15 cellular contexts compared by ENCODE assay signal in the genomic region with DNA sequence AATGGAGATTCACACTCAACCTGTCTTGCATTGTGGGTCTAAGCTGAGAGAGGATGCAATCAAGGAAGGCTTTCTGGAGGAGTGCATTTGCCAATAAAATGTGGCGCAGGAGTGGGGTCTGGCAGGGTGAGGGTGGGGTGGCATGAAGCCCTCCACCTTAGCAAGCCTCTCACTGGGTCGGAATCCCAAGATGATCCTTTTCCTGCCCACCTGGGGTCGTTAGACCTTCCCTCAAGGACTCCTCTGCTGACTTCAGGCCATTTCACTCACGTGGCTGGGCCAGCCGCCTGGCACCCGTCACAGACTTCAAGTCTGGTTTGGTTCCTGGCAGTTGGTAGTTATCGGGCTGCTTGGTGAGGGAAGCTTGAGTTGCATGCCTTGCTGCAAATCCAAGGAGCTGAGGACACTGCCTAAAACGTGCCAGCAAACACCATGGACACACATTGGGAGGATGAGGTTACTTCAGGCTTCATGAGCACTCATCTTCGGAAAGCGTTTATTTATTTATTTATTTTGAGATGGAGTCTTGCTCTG. TPM values are rescaled to one million over a fixed set of nuclear protein-coding genes. Genes with fewer than 3 reads are reported as not detected.
DNase-seq lines count a peak whose midpoint lies in the region; ATAC-seq, FAIRE-seq and TF ChIP-seq lines count a peak whose summit lies in the region.
"Had no signal": no experiment of that assay in that cellular context is flagged by ENCODE, and none has a peak within 500 bp of the region (broad histone marks: within the 10 kb centered on the region; RNA-seq: fewer than 3 reads in every experiment).

No MANE protein-coding gene starts in this region.

- no peaks in the 10 kb centered on the region for H3K9me3 ChIP-seq in KOPT-K1 (ENCODE audit: insufficient read depth, low read length, poor library complexity, severe bottlenecking)
- H3K9me3 ChIP-seq in psoas muscle: no peaks in the 10 kb centered on the region

- DNase-seq in activated CD8-positive, alpha-beta memory T cell treated with anti-CD3 and anti-CD28 coated beads, Interleukin-2, amount 10 ng/mL, durations not matched to agents 7 days and 5 days: no peak
- no peak for DNase-seq in activated CD8-positive, alpha-beta memory T cell treated with anti-CD3 and anti-CD28 coated beads, Interleukin-2, amount 50 U/mL, for 48 hours
- no peak for DNase-seq in activated naive CD8-positive, alpha-beta T cell treated with anti-CD3 and anti-CD28 coated beads, Interleukin-2, amount 10 ng/mL, durations not matched to agents 7 days and 5 days
- DNase-seq in psoas muscle: peak in 1 of 2 donors; percentile 61
- DNase-seq in GM20000 (ENCODE audit: low spot score): no peak
- no peak for DNase-seq in HuH-7.5 (ENCODE audit: low spot score)
- DNase-seq in RCC 7860 (ENCODE audit: low spot score): no peak
- DNase-seq: activated CD4-positive, alpha-beta T cell treated with anti-CD3 and anti-CD28 coated beads for 1 hour; activated naive CD4-positive, alpha-beta T cell; central memory CD4-positive, alpha-beta T cell; NCI-H1694 treated with DMSO at 0.1 percent for 48 hours had no signal

- H3K27me3 ChIP-seq in psoas muscle (ENCODE audit: insufficient read depth in 3 of 3, low read length in 2 of 3): no peaks in the 10 kb centered on the region

- 32 to 72% (median 34%) methylated on average over 10 of the region's 10 CpGs for WGBS in psoas muscle, 3 donors

- no peaks in the 10 kb centered on the region for H3K27me3 Mint-ChIP-seq in activated CD8-positive, alpha-beta memory T cell treated with anti-CD3 and anti-CD28 coated beads, Interleukin-2, amount 10 ng/mL, durations not matched to agents 7 days and 5 days
- H3K27me3 Mint-ChIP-seq in activated naive CD8-positive, alpha-beta T cell treated with anti-CD3 and anti-CD28 coated beads, Interleukin-2, amount 10 ng/mL, durations not matched to agents 7 days and 5 days: no peaks in the 10 kb centered on the region

- no peak for ATAC-seq in activated CD8-positive, alpha-beta memory T cell treated with anti-CD3 and anti-CD28 coated beads, Interleukin-2, amount 10 ng/mL, durations not matched to agents 7 days and 5 days
- no peak for ATAC-seq in activated naive CD8-positive, alpha-beta T cell treated with anti-CD3 and anti-CD28 coated beads, Interleukin-2, amount 10 ng/mL, durations not matched to agents 7 days and 5 days (ENCODE audit: low read depth)
- ATAC-seq in psoas muscle: peak in 3 of 4 donors; percentile 14 to 57 (median 49)
- ATAC-seq: GM23338 had no signal

- TF ChIP-seq CTCF in psoas muscle (IDR thresholded peaks at IDR 0.05) (no peak), GM20000 (IDR thresholded peaks at IDR 0.05; ENCODE audit: extremely low read depth, missing control alignments) (no peak)

- peaks cover 58% of the 10 kb centered on the region for H3K36me3 Mint-ChIP-seq in activated CD8-positive, alpha-beta memory T cell treated with anti-CD3 and anti-CD28 coated beads, Interleukin-2, amount 10 ng/mL, durations not matched to agents 7 days and 5 days
- peaks cover 48% of the 10 kb centered on the region for H3K36me3 Mint-ChIP-seq in activated naive CD8-positive, alpha-beta T cell treated with anti-CD3 and anti-CD28 coated beads, Interleukin-2, amount 10 ng/mL, durations not matched to agents 7 days and 5 days

- POLR2A ChIA-PET in activated naive CD8-positive, alpha-beta T cell treated with anti-CD3 and anti-CD28 coated beads, Interleukin-2, amount 10 ng/mL, durations not matched to agents 7 days and 5 days (lab: Charles Lee): interaction anchor here (1.1 to 4.1 kb wide), 2 partner anchors 17 to 59 kb away, joined by 3 to 29 read pairs; no protein-coding TSS in a partner anchor

- H3K4me1 ChIP-seq in psoas muscle: peaks cover 53% of the 10 kb centered on the region

- peak overlapping the region; percentile 28 for H3K4me3 ChIP-seq in psoas muscle
- H3K4me3 ChIP-seq: GM23338 had no signal

- H3K36me3 ChIP-seq in KOPT-K1 (ENCODE audit: insufficient read depth, low read length) (peaks cover 67% of the 10 kb centered on the region), psoas muscle (ENCODE audit: insufficient read depth in 1 of 2, low read depth in 1 of 2) (peaks cover 2 to 59% of the 10 kb centered on the region in 2 donors)

- peak overlapping the region; percentile 99 for H3K4me3 Mint-ChIP-seq in activated CD8-positive, alpha-beta memory T cell treated with anti-CD3 and anti-CD28 coated beads, Interleukin-2, amount 10 ng/mL, durations not matched to agents 7 days and 5 days
- peak overlapping the region; percentile 95 for H3K4me3 Mint-ChIP-seq in activated naive CD8-positive, alpha-beta T cell treated with anti-CD3 and anti-CD28 coated beads, Interleukin-2, amount 10 ng/mL, durations not matched to agents 7 days and 5 days

- intact Hi-C loops in psoas muscle (cut with DNase I): loop anchor here in 1 of 2 donors (5.0 kb wide), 1 partner anchor 60 kb away; the partner anchor contains the start of gene UBA2

- CTCF ChIA-PET in activated CD8-positive, alpha-beta memory T cell treated with anti-CD3 and anti-CD28 coated beads, Interleukin-2, amount 10 ng/mL, durations not matched to agents 7 days and 5 days (lab: Charles Lee): no interaction called here

- H3K9me3 Mint-ChIP-seq in activated CD8-positive, alpha-beta memory T cell treated with anti-CD3 and anti-CD28 coated beads, Interleukin-2, amount 10 ng/mL, durations not matched to agents 7 days and 5 days (ENCODE audit: low read depth): no peaks in the 10 kb centered on the region
- no peaks in the 10 kb centered on the region for H3K9me3 Mint-ChIP-seq in activated naive CD8-positive, alpha-beta T cell treated with anti-CD3 and anti-CD28 coated beads, Interleukin-2, amount 10 ng/mL, durations not matched to agents 7 days and 5 days
- H3K9me3 Mint-ChIP-seq: GM23338 had no signal

- H3K27ac ChIP-seq in KOPT-K1 (ENCODE audit: low read depth, low read length, poor library complexity, severe bottlenecking): peak overlapping the region; percentile 76
- H3K27ac ChIP-seq in psoas muscle: peak overlapping the region; percentile 91
- H3K27ac ChIP-seq: KMS-11 had no signal

- peaks cover 70% of the 10 kb centered on the region for H3K4me1 Mint-ChIP-seq in activated CD8-positive, alpha-beta memory T cell treated with anti-CD3 and anti-CD28 coated beads, Interleukin-2, amount 10 ng/mL, durations not matched to agents 7 days and 5 days
- peaks cover 56% of the 10 kb centered on the region for H3K4me1 Mint-ChIP-seq in activated naive CD8-positive, alpha-beta T cell treated with anti-CD3 and anti-CD28 coated beads, Interleukin-2, amount 10 ng/mL, durations not matched to agents 7 days and 5 days

- peak overlapping the region; percentile 92 for H3K27ac Mint-ChIP-seq in activated CD8-positive, alpha-beta memory T cell treated with anti-CD3 and anti-CD28 coated beads, Interleukin-2, amount 10 ng/mL, durations not matched to agents 7 days and 5 days
- H3K27ac Mint-ChIP-seq in activated naive CD8-positive, alpha-beta T cell treated with anti-CD3 and anti-CD28 coated beads, Interleukin-2, amount 10 ng/mL, durations not matched to agents 7 days and 5 days: peak overlapping the region; percentile 91
- H3K27ac Mint-ChIP-seq: GM23338 had no signal

- no peak for FAIRE-seq in RCC 7860 (lab: Jason Lieb, UNC)
- FAIRE-seq: endothelial cell of umbilical vein had no signal

RNA-seq across cellular contexts. Expression of gene GPI, which starts 2.5 kb away (rescaled TPM):
- total RNA-seq in activated CD8-positive, alpha-beta memory T cell treated with anti-CD3 and anti-CD28 coated beads, Interleukin-2, amount 10 ng/mL, durations not matched to agents 7 days and 5 days: 100 to 1,000 TPM; 501 to 600 TPM
- 100 to 1,000 TPM; 725 to 786 TPM for total RNA-seq in activated naive CD8-positive, alpha-beta T cell treated with anti-CD3 and anti-CD28 coated beads, Interleukin-2, amount 10 ng/mL, durations not matched to agents 7 days and 5 days
- 100 to 1,000 TPM; 170 to 259 (median 255) TPM for total RNA-seq in psoas muscle
- polyA plus RNA-seq in psoas muscle: 100 to 1,000 TPM; 111 to 166 (median 125) TPM

RNA-seq across cellular contexts. Expression of gene PDCD2L, which starts 36.7 kb away (rescaled TPM):
- total RNA-seq in activated CD8-positive, alpha-beta memory T cell treated with anti-CD3 and anti-CD28 coated beads, Interleukin-2, amount 10 ng/mL, durations not matched to agents 7 days and 5 days: 10 to 100 TPM; 11.2 to 19.6 TPM
- 10 to 100 TPM in 1 of 2 experiments, 1 to 10 TPM in 1; 9.4 to 13.3 TPM for total RNA-seq in activated naive CD8-positive, alpha-beta T cell treated with anti-CD3 and anti-CD28 coated beads, Interleukin-2, amount 10 ng/mL, durations not matched to agents 7 days and 5 days
- 10 to 100 TPM; 12.3 to 21.3 (median 18.6) TPM for total RNA-seq in psoas muscle
- polyA plus RNA-seq in psoas muscle: 10 to 100 TPM; 13.9 to 30.2 (median 21.9) TPM

Comparison
In these comparisons a context has a peak if more than half of its experiments do, and no peak if none do; other contexts are left out.
1. ATAC-seq: peak in psoas muscle (3 of 4); none in activated CD8-positive, alpha-beta memory T cell treated with anti-CD3 and anti-CD28 coated beads, Interleukin-2, amount 10 ng/mL, durations not matched to agents 7 days and 5 days (single experiment) and activated naive CD8-positive, alpha-beta T cell treated with anti-CD3 and anti-CD28 coated beads, Interleukin-2, amount 10 ng/mL, durations not matched to agents 7 days and 5 days (single experiment).